Comparison of ENCODE assay signal across 9 cellular contexts in the genomic region with DNA sequence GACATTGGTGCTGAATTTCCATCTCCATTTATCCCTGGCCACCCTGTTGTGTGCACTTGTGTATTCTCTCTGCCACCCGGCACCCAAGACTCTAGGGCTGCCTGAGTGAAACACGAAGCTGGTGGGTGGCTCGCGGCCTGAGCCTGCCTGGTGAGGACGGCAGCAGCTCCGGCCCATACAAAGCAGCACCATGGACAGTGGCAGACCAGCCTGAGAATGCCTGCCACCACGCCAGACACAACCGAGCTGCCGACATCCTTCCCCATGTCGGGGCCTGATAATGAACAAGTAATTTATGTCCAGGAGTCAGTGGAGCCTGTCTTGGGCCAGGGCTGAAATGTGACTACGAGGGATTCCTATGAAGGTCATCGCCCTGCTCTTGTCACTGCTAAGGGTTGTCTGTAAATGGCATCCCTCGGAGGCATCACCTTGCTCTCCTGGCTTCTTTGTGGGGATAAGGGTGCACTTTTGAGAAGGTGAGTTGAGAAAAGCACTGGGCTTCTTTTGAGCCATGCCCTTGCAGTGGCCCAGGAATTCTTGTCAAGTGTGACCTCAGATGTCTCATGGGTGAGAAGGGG.
A peak's percentile ranks its signal among the peaks of the same experiment; 100 is the strongest.
DNase-seq lines count a peak whose midpoint lies in the region; ATAC-seq and TF ChIP-seq lines count a peak whose summit lies in the region.
"Had no signal": no experiment of that assay in that cellular context is flagged by ENCODE, and none has a peak within 500 bp of the region (broad histone marks: within the 10 kb centered on the region; RNA-seq: fewer than 3 reads in every experiment).

No MANE protein-coding gene starts in this region.

- TF ChIP-seq CTCF in SK-N-SH (IDR thresholded peaks at IDR 0.05) (no peak), fibroblast of pulmonary artery (IDR thresholded peaks at IDR 0.05; ENCODE audit: low read length, missing control alignments) (no peak), coronary artery (IDR thresholded peaks at IDR 0.05) (no peak)

- WGBS in SK-N-SH (ENCODE audit: low lambda C conversion rate): 46% methylated on average over 9 of the region's 13 CpGs

- H3K4me1 ChIP-seq in SK-N-SH (ENCODE audit: control insufficient read depth in 1 of 2, insufficient read depth in 2 of 2, low read depth in 1 of 2, low read length in 1 of 2): peaks cover 0 to 3% of the 10 kb centered on the region in 2 experiments; a peak in 1 of 4 replicates

- peak; percentile 48 for DNase-seq in activated CD4-positive, alpha-beta T cell treated with anti-CD3 and anti-CD28 coated beads for 48 hours
- no peak for DNase-seq in activated CD4-positive, alpha-beta T cell treated with anti-CD3 and anti-CD28 coated beads for 4 hours
- DNase-seq in SK-N-SH (no peak), fibroblast of pulmonary artery (ENCODE audit: low read depth) (peak; percentile 71), smooth muscle cell of the brain vasculature (ENCODE audit: low read depth, low spot score) (peak; percentile 9), coronary artery (ENCODE audit: low spot score) (no peak), activated gamma-delta T cell treated with Interleukin-2 at 50 U/mL for 16 hours (no peak)
- DNase-seq: aorta had no signal

- H3K27ac ChIP-seq in SK-N-SH (ENCODE audit: low read depth in 2 of 2, low read length in 1 of 2) (no peak overlapping the region), coronary artery (no peak overlapping the region)

- no peak for TF ChIP-seq EP300 in SK-N-SH (IDR thresholded peaks at IDR 0.05; ENCODE audit: borderline replicate concordance in 1 of 2, low read depth in 1 of 2, low read length in 1 of 2)

- H3F3A ChIP-seq in SK-N-SH (replicated peaks; ENCODE audit: insufficient read depth): no peaks in the 10 kb centered on the region

- H3K79me2 ChIP-seq in SK-N-SH (ENCODE audit: insufficient read depth): no peaks in the 10 kb centered on the region

- no peaks in the 10 kb centered on the region for H3K36me3 ChIP-seq in SK-N-SH (replicated peaks in 1 of 2; ENCODE audit: control insufficient read depth in 1 of 2, insufficient read depth in 2 of 2, low read length in 1 of 2)

- no peaks in the 10 kb centered on the region for H4K20me1 ChIP-seq in SK-N-SH (ENCODE audit: insufficient read depth)

- POLR2A ChIA-PET in SK-N-SH (lab: Yijun Ruan, JAX): no interaction called here

- H3K9ac ChIP-seq in SK-N-SH: no peak overlapping the region

- H2AFZ ChIP-seq in SK-N-SH (ENCODE audit: low read depth): no peak overlapping the region

- no peak for TF ChIP-seq RAD21 in SK-N-SH (IDR thresholded peaks at IDR 0.05; ENCODE audit: low read length)

- no peaks in the 10 kb centered on the region; the same call in 1 of the 2 replicates for H3K27me3 ChIP-seq in SK-N-SH (ENCODE audit: insufficient read depth)

- H3K4me3 ChIP-seq in SK-N-SH (ENCODE audit: low read depth in 2 of 2, low read length in 1 of 2) (no peak overlapping the region), fibroblast of pulmonary artery (replicated peaks; ENCODE audit: low read depth, low read length) (no peak overlapping the region), coronary artery (no peak overlapping the region)

- no peak for ATAC-seq in HG03442 (IDR thresholded peaks at IDR 0.05; ENCODE audit: unreplicated experiment)

- no peak overlapping the region for H3K4me2 ChIP-seq in SK-N-SH

- no peaks in the 10 kb centered on the region for H3K9me3 ChIP-seq in SK-N-SH

- H3K9me2 ChIP-seq in SK-N-SH: no peaks in the 10 kb centered on the region

- CTCF ChIA-PET in SK-N-SH (lab: Yijun Ruan, JAX): interaction anchor here (0.9 to 1.9 kb wide), 2 partner anchors 9 to 13 kb away, joined by 3 to 5 read pairs; no protein-coding TSS in a partner anchor

TF ChIP-seq in SK-N-SH, 30 proteins besides CTCF, POLR2A, EP300 and RAD21:
- TF ChIP-seq FOSL2 (IDR thresholded peaks at IDR 0.05; ENCODE audit: borderline replicate concordance, low read depth): no peak
- no peak for TF ChIP-seq ELF1 (IDR thresholded peaks at IDR 0.05)
- TF ChIP-seq, protein P1, sequence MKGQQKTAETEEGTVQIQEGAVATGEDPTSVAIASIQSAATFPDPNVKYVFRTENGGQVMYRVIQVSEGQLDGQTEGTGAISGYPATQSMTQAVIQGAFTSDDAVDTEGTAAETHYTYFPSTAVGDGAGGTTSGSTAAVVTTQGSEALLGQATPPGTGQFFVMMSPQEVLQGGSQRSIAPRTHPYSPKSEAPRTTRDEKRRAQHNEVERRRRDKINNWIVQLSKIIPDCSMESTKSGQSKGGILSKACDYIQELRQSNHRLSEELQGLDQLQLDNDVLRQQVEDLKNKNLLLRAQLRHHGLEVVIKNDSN (IDR thresholded peaks at IDR 0.05; ENCODE audit: borderline replicate concordance, low read depth): no peak
- TF ChIP-seq, protein P2, sequence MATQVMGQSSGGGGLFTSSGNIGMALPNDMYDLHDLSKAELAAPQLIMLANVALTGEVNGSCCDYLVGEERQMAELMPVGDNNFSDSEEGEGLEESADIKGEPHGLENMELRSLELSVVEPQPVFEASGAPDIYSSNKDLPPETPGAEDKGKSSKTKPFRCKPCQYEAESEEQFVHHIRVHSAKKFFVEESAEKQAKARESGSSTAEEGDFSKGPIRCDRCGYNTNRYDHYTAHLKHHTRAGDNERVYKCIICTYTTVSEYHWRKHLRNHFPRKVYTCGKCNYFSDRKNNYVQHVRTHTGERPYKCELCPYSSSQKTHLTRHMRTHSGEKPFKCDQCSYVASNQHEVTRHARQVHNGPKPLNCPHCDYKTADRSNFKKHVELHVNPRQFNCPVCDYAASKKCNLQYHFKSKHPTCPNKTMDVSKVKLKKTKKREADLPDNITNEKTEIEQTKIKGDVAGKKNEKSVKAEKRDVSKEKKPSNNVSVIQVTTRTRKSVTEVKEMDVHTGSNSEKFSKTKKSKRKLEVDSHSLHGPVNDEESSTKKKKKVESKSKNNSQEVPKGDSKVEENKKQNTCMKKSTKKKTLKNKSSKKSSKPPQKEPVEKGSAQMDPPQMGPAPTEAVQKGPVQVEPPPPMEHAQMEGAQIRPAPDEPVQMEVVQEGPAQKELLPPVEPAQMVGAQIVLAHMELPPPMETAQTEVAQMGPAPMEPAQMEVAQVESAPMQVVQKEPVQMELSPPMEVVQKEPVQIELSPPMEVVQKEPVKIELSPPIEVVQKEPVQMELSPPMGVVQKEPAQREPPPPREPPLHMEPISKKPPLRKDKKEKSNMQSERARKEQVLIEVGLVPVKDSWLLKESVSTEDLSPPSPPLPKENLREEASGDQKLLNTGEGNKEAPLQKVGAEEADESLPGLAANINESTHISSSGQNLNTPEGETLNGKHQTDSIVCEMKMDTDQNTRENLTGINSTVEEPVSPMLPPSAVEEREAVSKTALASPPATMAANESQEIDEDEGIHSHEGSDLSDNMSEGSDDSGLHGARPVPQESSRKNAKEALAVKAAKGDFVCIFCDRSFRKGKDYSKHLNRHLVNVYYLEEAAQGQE (IDR thresholded peaks at IDR 0.05; ENCODE audit: low read depth, low read length): peak; percentile 97
- TF ChIP-seq TAF1 (IDR thresholded peaks at IDR 0.05; ENCODE audit: borderline replicate concordance, low read depth, low read length): no peak
TF ChIP-seq in SK-N-SH: peak in this region for 1.

Comparison
In these comparisons a context has a peak if more than half of its experiments do, and no peak if none do; other contexts are left out.
1. DNase-seq: peak in activated CD4-positive, alpha-beta T cell treated with anti-CD3 and anti-CD28 coated beads for 48 hours (single experiment), fibroblast of pulmonary artery (single experiment) and smooth muscle cell of the brain vasculature (single experiment); none in activated CD4-positive, alpha-beta T cell treated with anti-CD3 and anti-CD28 coated beads for 4 hours (0 of 2), SK-N-SH (single experiment), coronary artery (single experiment) and activated gamma-delta T cell treated with Interleukin-2 at 50 U/mL for 16 hours (single experiment).